11 cellular contexts compared by ENCODE assay signal in genomic region chr7:16847381-16847860, GRCh38. TPM values are rescaled to one million over a fixed set of nuclear protein-coding genes. Genes with fewer than 3 reads are reported as not detected.
DNase-seq lines count a peak whose midpoint lies in the region; ATAC-seq and TF ChIP-seq lines count a peak whose summit lies in the region.
"Had no signal": no experiment of that assay in that cellular context is flagged by ENCODE, and none has a peak within 500 bp of the region (broad histone marks: within the 10 kb centered on the region; RNA-seq: fewer than 3 reads in every experiment).

No MANE protein-coding gene starts in this region.

- H3K36me3 ChIP-seq in skeletal muscle satellite cell (ENCODE audit: insufficient read depth, low read length): no peaks in the 10 kb centered on the region
- H3K36me3 ChIP-seq in naive thymus-derived CD4-positive, alpha-beta T cell (ENCODE audit: control insufficient read depth in 2 of 3, insufficient read depth in 3 of 3, low read length in 3 of 3): no peaks in the 10 kb centered on the region

- H3K36me3 Mint-ChIP-seq in naive thymus-derived CD4-positive, alpha-beta T cell: no peaks in the 10 kb centered on the region
- H3K36me3 Mint-ChIP-seq: activated naive CD4-positive, alpha-beta T cell treated with anti-CD3 and anti-CD28 coated beads, Interleukin-2, amount 50 U/mL, for 24 hours had no signal

- peak overlapping the region; percentile 23 for H3K4me2 ChIP-seq in skeletal muscle satellite cell (ENCODE audit: low read length)

- CTCF ChIA-PET in naive thymus-derived CD4-positive, alpha-beta T cell (lab: Charles Lee): no interaction called here

- H3K9me3 ChIP-seq in skeletal muscle satellite cell (replicated peaks; ENCODE audit: low read length): no peaks in the 10 kb centered on the region
- H3K9me3 ChIP-seq in naive thymus-derived CD4-positive, alpha-beta T cell (ENCODE audit: control insufficient read depth in 2 of 3, low read length in 3 of 3): no peaks in the 10 kb centered on the region

- H3K4me1 ChIP-seq in skeletal muscle satellite cell (ENCODE audit: control insufficient read depth, insufficient read depth, low read length): peaks cover 10% of the 10 kb centered on the region
- no peaks in the 10 kb centered on the region for H3K4me1 ChIP-seq in naive thymus-derived CD4-positive, alpha-beta T cell (ENCODE audit: control insufficient read depth in 2 of 2, insufficient read depth in 2 of 2, low read length in 2 of 2)

- H3K4me3 ChIP-seq in fibroblast of the aortic adventitia (ENCODE audit: low read depth, low read length) (no peak overlapping the region), skeletal muscle satellite cell (ENCODE audit: low read length) (no peak overlapping the region)
- no peak overlapping the region for H3K4me3 ChIP-seq in naive thymus-derived CD4-positive, alpha-beta T cell (ENCODE audit: low read length)

- ATAC-seq in naive thymus-derived CD4-positive, alpha-beta T cell: no peak

- no peak overlapping the region for H3K9ac ChIP-seq in skeletal muscle satellite cell (ENCODE audit: low read depth, low read length)

- intact Hi-C loops in naive thymus-derived CD4-positive, alpha-beta T cell (cut with micrococcal nuclease): loop anchor here in 1 of 2 donors (2.0 kb wide), 1 partner anchor 77 kb away; no protein-coding TSS in a partner anchor

- DNase-seq in HT-29 (ENCODE audit: low spot score) (peak; percentile 84), NCI-H526 treated with DMSO at 0.1 percent for 48 hours (lab: John Stamatoyannopoulos, UW) (peak; percentile 84), fibroblast of the aortic adventitia (ENCODE audit: low read depth) (peak; percentile 4), substantia nigra (lab: John Stamatoyannopoulos, UW) (no peak)
- DNase-seq in stimulated activated naive CD4-positive, alpha-beta T cell (lab: John Stamatoyannopoulos, UW): no peak
- DNase-seq in naive thymus-derived CD4-positive, alpha-beta T cell: no peak
- DNase-seq: activated CD4-positive, CD25-positive, alpha-beta regulatory T cell treated with anti-CD3 and anti-CD28 coated beads, Interleukin-2, amount 50 U/mL, for 72 hours had no signal

- no peaks in the 10 kb centered on the region for H3K9me3 Mint-ChIP-seq in naive thymus-derived CD4-positive, alpha-beta T cell
- H3K9me3 Mint-ChIP-seq: activated naive CD4-positive, alpha-beta T cell treated with anti-CD3 and anti-CD28 coated beads, Interleukin-2, amount 50 U/mL, for 24 hours; nephron had no signal

- TF ChIP-seq CTCF in fibroblast of the aortic adventitia (IDR thresholded peaks at IDR 0.05; ENCODE audit: insufficient read depth, low read length): no peak

- peaks cover 16 to 41% (median 36%) of the 10 kb centered on the region in 5 donors for H3K27me3 Mint-ChIP-seq in naive thymus-derived CD4-positive, alpha-beta T cell

- H3K27ac Mint-ChIP-seq in naive thymus-derived CD4-positive, alpha-beta T cell: no peak overlapping the region
- H3K27ac Mint-ChIP-seq: activated naive CD4-positive, alpha-beta T cell treated with anti-CD3 and anti-CD28 coated beads, Interleukin-2, amount 50 U/mL, for 24 hours; nephron had no signal

- POLR2A ChIA-PET in naive thymus-derived CD4-positive, alpha-beta T cell (lab: Charles Lee): no interaction called here

- H3K4me3 Mint-ChIP-seq in naive thymus-derived CD4-positive, alpha-beta T cell: no peak overlapping the region
- H3K4me3 Mint-ChIP-seq: activated naive CD4-positive, alpha-beta T cell treated with anti-CD3 and anti-CD28 coated beads, Interleukin-2, amount 50 U/mL, for 24 hours; nephron had no signal

- H3K4me1 Mint-ChIP-seq in naive thymus-derived CD4-positive, alpha-beta T cell: peaks cover 0 to 12% (median 5%) of the 10 kb centered on the region in 7 donors
- H3K4me1 Mint-ChIP-seq: activated naive CD4-positive, alpha-beta T cell treated with anti-CD3 and anti-CD28 coated beads, Interleukin-2, amount 50 U/mL, for 24 hours had no signal

- H3K27me3 ChIP-seq in skeletal muscle satellite cell (ENCODE audit: control insufficient read depth, insufficient read depth, low read length): no peaks in the 10 kb centered on the region
- H3K27me3 ChIP-seq in naive thymus-derived CD4-positive, alpha-beta T cell (ENCODE audit: control insufficient read depth in 2 of 2, insufficient read depth in 2 of 2, low read length in 2 of 2): no peaks in the 10 kb centered on the region

- no peak overlapping the region for H3K27ac ChIP-seq in naive thymus-derived CD4-positive, alpha-beta T cell (ENCODE audit: low read depth, low read length)
- H3K27ac ChIP-seq in substantia nigra (ENCODE audit: low read depth, low read length, poor library complexity, severe bottlenecking): no peak overlapping the region

RNA-seq across cellular contexts. Expression of gene AGR3, which starts 34.4 kb away (rescaled TPM):
- 6.2 and 17.9 TPM in 2 replicates for total RNA-seq in HT-29 (2014; rRNA removed; shearing (Covaris generic))
- total RNA-seq in fibroblast of the aortic adventitia (ENCODE audit: low replicate concordance): not detected in 2 replicates
- not detected in 2 replicates for total RNA-seq in skeletal muscle satellite cell (2012; rRNA removed)
- total RNA-seq in naive thymus-derived CD4-positive, alpha-beta T cell: not detected
- not detected for polyA plus RNA-seq in naive thymus-derived CD4-positive, alpha-beta T cell
- total RNA-seq: fibroblast of lung had no signal
- polyA plus RNA-seq: fibroblast of lung had no signal

RNA-seq across cellular contexts. Expression of gene AGR2, which starts 42.6 kb away (rescaled TPM):
- 163 and 215 TPM in 2 replicates for total RNA-seq in HT-29 (2014; rRNA removed; shearing (Covaris generic))
- 0.25 TPM in 1 of 2 replicates, not detected in the other for total RNA-seq in fibroblast of the aortic adventitia (ENCODE audit: low replicate concordance)
- total RNA-seq in skeletal muscle satellite cell (2012; rRNA removed): 0.22 and 0.76 TPM in 2 replicates
- total RNA-seq in naive thymus-derived CD4-positive, alpha-beta T cell: not detected
- polyA plus RNA-seq in naive thymus-derived CD4-positive, alpha-beta T cell: not detected
- total RNA-seq: fibroblast of lung had no signal
- polyA plus RNA-seq: fibroblast of lung had no signal

Comparison
In these comparisons a context has a peak if more than half of its experiments do, and no peak if none do; other contexts are left out.
1. DNase-seq: peak in HT-29 (single experiment), NCI-H526 treated with DMSO at 0.1 percent for 48 hours (single experiment) and fibroblast of the aortic adventitia (single experiment); none in stimulated activated naive CD4-positive, alpha-beta T cell (0 of 6), naive thymus-derived CD4-positive, alpha-beta T cell (0 of 9) and substantia nigra (0 of 49).
2. RNA of gene AGR2, which starts 42.6 kb away (total RNA-seq): 163 to 215 TPM in HT-29; 0.25 TPM in fibroblast of the aortic adventitia and not detected in naive thymus-derived CD4-positive, alpha-beta T cell; every median in the first group is over 100 times any median in the second.